ENCODE assay signal across 29 cellular contexts in the genomic region with DNA sequence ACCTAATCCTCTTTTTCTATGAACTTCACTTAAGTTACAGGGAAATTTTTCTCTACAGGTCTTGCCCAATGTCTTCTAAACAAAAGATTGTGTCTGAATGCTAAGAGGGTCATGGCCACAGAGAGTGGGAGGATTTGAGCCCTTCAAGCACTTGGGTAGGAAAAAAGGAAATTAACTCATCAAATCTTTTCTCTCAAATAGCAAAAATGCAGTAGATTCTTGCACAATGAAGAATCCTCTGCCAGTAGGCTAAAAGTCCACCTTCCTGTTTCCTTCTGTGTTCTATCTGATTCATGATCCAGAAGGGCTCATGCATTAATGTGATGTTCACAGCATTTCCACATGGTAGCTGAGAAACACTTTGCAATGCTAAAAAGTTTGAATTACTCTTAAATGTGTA.
DNase-seq lines count a peak whose midpoint lies in the region; ATAC-seq and TF ChIP-seq lines count a peak whose summit lies in the region.
"Had no signal": no experiment of that assay in that cellular context is flagged by ENCODE, and none has a peak within 500 bp of the region (broad histone marks: within the 10 kb centered on the region; RNA-seq: fewer than 3 reads in every experiment).

No MANE protein-coding gene starts in this region.

- H3K4me3 ChIP-seq in adipocyte (ENCODE audit: low read length) (no peak overlapping the region), left lung (no peak overlapping the region)
- H3K4me3 ChIP-seq: A549; adrenal gland; BLaER1 treated with 17β-estradiol and CSF1 and Interleukin-3, amounts not matched to agents 10 nM and 100 nM; cardiac muscle cell; dorsolateral prefrontal cortex; gastrocnemius medialis; GM23338; K562; right atrium auricular region had no signal

- H3K4me3 Mint-ChIP-seq in type B pancreatic cell = no peak overlapping the region
- H3K4me3 Mint-ChIP-seq: GM23338, memory B cell, T-helper 17 cell had no signal

- H3K9me3 ChIP-seq in adipocyte (ENCODE audit: control insufficient read depth, low read length) (peaks cover 3% of the 10 kb centered on the region), left lung (no peaks in the 10 kb centered on the region)
- H3K9me3 ChIP-seq: adrenal gland, gastrocnemius medialis, right atrium auricular region had no signal

- H3K36me3 ChIP-seq in adipocyte (ENCODE audit: control insufficient read depth, insufficient read depth, low read length, severe bottlenecking) (no peaks in the 10 kb centered on the region), left lung (no peaks in the 10 kb centered on the region)
- H3K36me3 ChIP-seq: adrenal gland; BLaER1 treated with 17β-estradiol and CSF1 and Interleukin-3, amounts not matched to agents 10 nM and 100 nM; cardiac muscle cell; gastrocnemius medialis; right atrium auricular region; WERI-Rb-1 had no signal

- H3K27me3 ChIP-seq in adipocyte (replicated peaks; ENCODE audit: control insufficient read depth, insufficient read depth, low read length) = no peaks in the 10 kb centered on the region
- H3K27me3 ChIP-seq in left lung = no peaks in the 10 kb centered on the region
- H3K27me3 ChIP-seq: adrenal gland; BLaER1 treated with 17β-estradiol and CSF1 and Interleukin-3, amounts not matched to agents 10 nM and 100 nM; cardiac muscle cell; dorsolateral prefrontal cortex; gastrocnemius medialis; right atrium auricular region had no signal

- no peak overlapping the region for H3K9ac ChIP-seq in adipocyte (ENCODE audit: low read length)

- ATAC-seq in left lung = peak; percentile 32
- ATAC-seq in GM21526 (IDR thresholded peaks at IDR 0.05; ENCODE audit: low FRiP score, unreplicated experiment) = no peak
- ATAC-seq: A549, gastrocnemius medialis, GM23338, K562, T-helper 17 cell had no signal

- no peak for TF ChIP-seq CTCF in left lung (IDR thresholded peaks at IDR 0.05)
- TF ChIP-seq CTCF in type B pancreatic cell (conservative IDR thresholded peaks at IDR 0.05) = no peak

- H3K27ac ChIP-seq in left lung = no peak overlapping the region
- H3K27ac ChIP-seq: A549, adrenal gland, cardiac muscle cell, dorsolateral prefrontal cortex, epithelial cell of prostate, gastrocnemius medialis, right atrium auricular region, WERI-Rb-1 had no signal

- H3K4me1 Mint-ChIP-seq in type B pancreatic cell (ENCODE audit: unreplicated experiment) = peaks cover 10% of the 10 kb centered on the region
- H3K4me1 Mint-ChIP-seq: GM23338 had no signal

- no peak overlapping the region for H3K27ac Mint-ChIP-seq in type B pancreatic cell
- H3K27ac Mint-ChIP-seq: GM23338, memory B cell, naive B cell, T-helper 17 cell had no signal

- peak; percentile 23 for DNase-seq in AG20443 (ENCODE audit: low spot score)
- DNase-seq in MV-4-11 (lab: John Stamatoyannopoulos, UW) = peak; percentile 94
- peak; percentile 46 for DNase-seq in adipocyte (ENCODE audit: low read depth)
- DNase-seq in left lung = no peak
- DNase-seq in type B pancreatic cell (ENCODE audit: extremely low spot score, unreplicated experiment) = no peak
- DNase-seq in KG1 (lab: John Stamatoyannopoulos, UW) = no peak
- DNase-seq in SW 1271 (lab: John Stamatoyannopoulos, UW) = no peak
- DNase-seq: activated CD8-positive, alpha-beta memory T cell treated with anti-CD3 and anti-CD28 coated beads, Interleukin-2, amount 50 U/mL, for 4 hours; activated gamma-delta T cell treated with Interleukin-2 at 50 U/mL for 16 hours; dorsolateral prefrontal cortex; gastrocnemius medialis; kidney; naive B cell; NCI-H1048; NCI-H1930; occipital lobe; SHP77 treated with DMSO at 0.1 percent for 48 hours; T-helper 17 cell; WERI-Rb-1 had no signal

- H3K36me3 Mint-ChIP-seq in type B pancreatic cell = no peaks in the 10 kb centered on the region
- H3K36me3 Mint-ChIP-seq: memory B cell, naive B cell had no signal

- intact Hi-C loops in left lung (cut with DNase I) = no loop called here

- H3K27me3 Mint-ChIP-seq in type B pancreatic cell = peaks cover 10% of the 10 kb centered on the region

- H3K4me1 ChIP-seq in adipocyte (ENCODE audit: control insufficient read depth, insufficient read depth, low read length) (peaks cover 7% of the 10 kb centered on the region), left lung (no peaks in the 10 kb centered on the region)
- H3K4me1 ChIP-seq: A549, adrenal gland, gastrocnemius medialis, right atrium auricular region had no signal

- H3K9me3 Mint-ChIP-seq in type B pancreatic cell = no peaks in the 10 kb centered on the region
- H3K9me3 Mint-ChIP-seq: memory B cell had no signal

Comparison
In these comparisons a context has a peak if more than half of its experiments do, and no peak if none do; other contexts are left out.
1. DNase-seq: peak in AG20443 (single experiment), MV-4-11 (single experiment) and adipocyte (single experiment); none in left lung (0 of 2), type B pancreatic cell (single experiment), KG1 (single experiment) and SW 1271 (0 of 2).